10 cellular contexts compared by ENCODE assay signal in the genomic region with DNA sequence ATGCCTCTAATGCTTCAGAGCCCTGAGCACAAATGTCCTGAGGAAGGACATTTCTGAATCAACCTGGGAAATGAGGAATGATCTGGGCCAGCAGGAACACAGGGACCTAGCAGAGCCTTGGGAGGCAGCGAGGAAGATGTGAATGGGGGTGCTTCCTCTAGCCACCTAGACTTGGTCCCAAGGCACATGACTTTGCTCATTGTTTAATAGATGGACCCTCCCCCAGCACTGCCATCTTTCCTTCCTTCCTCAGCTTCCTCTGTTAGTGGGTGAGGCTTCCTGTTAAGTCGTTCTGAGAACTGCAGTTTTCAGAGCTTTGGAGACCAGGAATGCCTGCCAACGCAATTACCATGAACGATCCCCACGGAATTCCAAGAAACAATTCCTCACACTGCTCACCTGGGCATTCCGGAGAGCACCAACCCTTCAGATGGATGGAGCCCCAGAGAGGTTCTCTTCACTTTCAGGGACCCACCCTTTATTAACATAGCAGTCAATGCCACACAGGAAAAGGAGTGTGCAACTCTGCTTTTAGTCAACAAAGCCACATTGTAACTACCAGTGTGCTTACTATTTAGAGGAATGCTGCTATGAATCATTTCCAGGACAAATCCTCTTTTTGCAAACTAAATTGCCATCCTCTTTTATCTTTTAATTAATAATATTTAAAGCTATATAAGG. TPM values are rescaled to one million over a fixed set of nuclear protein-coding genes. Genes with fewer than 3 reads are reported as not detected.
A peak's percentile ranks its signal among the peaks of the same experiment; 100 is the strongest.
DNase-seq lines count a peak whose midpoint lies in the region; ATAC-seq and TF ChIP-seq lines count a peak whose summit lies in the region.
"Had no signal": no experiment of that assay in that cellular context is flagged by ENCODE, and none has a peak within 500 bp of the region (broad histone marks: within the 10 kb centered on the region; RNA-seq: fewer than 3 reads in every experiment).

No MANE protein-coding gene starts in this region.

- H3K27ac ChIP-seq in mammary epithelial cell (ENCODE audit: insufficient read depth, low read depth, low read length) (no peak overlapping the region), breast epithelium (peak overlapping the region in 1 of 2 donors; percentile 35), upper lobe of right lung (peak overlapping the region; percentile 58)

- no peaks in the 10 kb centered on the region for H3K27me3 ChIP-seq in mammary epithelial cell (ENCODE audit: insufficient read depth, low read length)
- no peaks in the 10 kb centered on the region for H3K27me3 ChIP-seq in breast epithelium
- no peaks in the 10 kb centered on the region for H3K27me3 ChIP-seq in upper lobe of right lung
- H3K27me3 ChIP-seq: ascending aorta had no signal

- WGBS in mammary epithelial cell (ENCODE audit: low coverage, missing lambda C conversion rate), result 66% methylated on average over 6 of the region's 6 CpGs

- H4K20me1 ChIP-seq in mammary epithelial cell (ENCODE audit: insufficient read depth, low read length), result no peaks in the 10 kb centered on the region

- ATAC-seq in activated B cell treated with CpG ODN at 0.5 μM for 24 hours (ENCODE audit: low read depth) (no peak), upper lobe of right lung (peak; percentile 64)

- H3K9ac ChIP-seq in mammary epithelial cell (ENCODE audit: insufficient read depth, low read length), result no peak overlapping the region

- DNase-seq in mammary epithelial cell (peak; percentile 42), breast epithelium (ENCODE audit: low spot score in 2 of 2) (no peak), activated B cell treated with CpG ODN at 0.5 μM for 24 hours (no peak), kidney tubule cell (ENCODE audit: low spot score) (peak; percentile 13), upper lobe of right lung (no peak), HuH-7 (ENCODE audit: low spot score) (no peak), GM19238 (ENCODE audit: insufficient read length, low spot score) (no peak), GDM1 (lab: John Stamatoyannopoulos, UW) (no peak)

- no peak for TF ChIP-seq POLR2A in breast epithelium (IDR thresholded peaks at IDR 0.05)

- POLR2A ChIA-PET in activated B cell treated with CpG ODN at 0.5 μM for 24 hours (lab: Charles Lee), result no interaction called here

- dilution Hi-C loops in mammary epithelial cell (cut with HindIII; ENCODE audit: low sequenced_read_pairs), result no loop called here

- TF ChIP-seq CTCF in mammary epithelial cell (conservative IDR thresholded peaks at IDR 0.05 in 1 of 2, IDR thresholded peaks at IDR 0.05 in 1 of 2; ENCODE audit: extremely low read depth in 1 of 2, insufficient read depth in 1 of 2, low read depth in 1 of 2, low read length in 2 of 2) (no peak), breast epithelium (IDR thresholded peaks at IDR 0.05) (no peak), activated B cell treated with CpG ODN at 0.5 μM for 24 hours (IDR thresholded peaks at IDR 0.05) (no peak), upper lobe of right lung (IDR thresholded peaks at IDR 0.05) (no peak)

- peaks cover 45% of the 10 kb centered on the region for H3K27me3 Mint-ChIP-seq in activated B cell treated with CpG ODN at 0.5 μM for 24 hours

- H3K4me3 Mint-ChIP-seq in activated B cell treated with CpG ODN at 0.5 μM for 24 hours, result peak overlapping the region; percentile 46

- in situ Hi-C loops in mammary epithelial cell (cut with MboI; ENCODE audit: low sequenced_read_pairs in 2 of 2), result no loop called here

- no peaks in the 10 kb centered on the region for H3K9me3 ChIP-seq in mammary epithelial cell (replicated peaks; ENCODE audit: insufficient read depth, low read length)
- H3K9me3 ChIP-seq in breast epithelium, result no peaks in the 10 kb centered on the region
- no peaks in the 10 kb centered on the region for H3K9me3 ChIP-seq in upper lobe of right lung
- H3K9me3 ChIP-seq: ascending aorta had no signal

- intact Hi-C loops in mammary epithelial cell (cut with micrococcal nuclease), result no loop called here
- intact Hi-C loops in breast epithelium (cut with DNase I; ENCODE audit: low total_unique reads), result no loop called here
- intact Hi-C loops in activated B cell treated with CpG ODN at 0.5 μM for 24 hours (cut with micrococcal nuclease), result no loop called here
- intact Hi-C loops in upper lobe of right lung (cut with DNase I), result no loop called here

- H3K4me1 ChIP-seq in mammary epithelial cell (ENCODE audit: insufficient read depth, low read length) (peaks cover 17% of the 10 kb centered on the region), breast epithelium (no peaks in the 10 kb centered on the region), upper lobe of right lung (no peaks in the 10 kb centered on the region)
- H3K4me1 ChIP-seq: ascending aorta had no signal

- peaks cover 4% of the 10 kb centered on the region for H3K9me3 Mint-ChIP-seq in activated B cell treated with CpG ODN at 0.5 μM for 24 hours

- no peaks in the 10 kb centered on the region for H3K36me3 ChIP-seq in mammary epithelial cell (ENCODE audit: insufficient read depth, low read length)
- H3K36me3 ChIP-seq in breast epithelium, result no peaks in the 10 kb centered on the region
- H3K36me3 ChIP-seq in upper lobe of right lung, result no peaks in the 10 kb centered on the region
- H3K36me3 ChIP-seq: ascending aorta had no signal

- no TSS peak for BruUV-seq in mammary epithelial cell (replicated peaks; lab: Mats Ljungman, UMichigan)

- H3K4me1 Mint-ChIP-seq in activated B cell treated with CpG ODN at 0.5 μM for 24 hours, result peaks cover 37% of the 10 kb centered on the region

- CTCF ChIA-PET in mammary epithelial cell (lab: Charles Lee; ENCODE audit: low non-redundant PET), result no interaction called here
- CTCF ChIA-PET in activated B cell treated with CpG ODN at 0.5 μM for 24 hours (lab: Charles Lee), result no interaction called here

- H3K27ac Mint-ChIP-seq in activated B cell treated with CpG ODN at 0.5 μM for 24 hours, result no peak overlapping the region

- peak overlapping the region; percentile 57 for H2AFZ ChIP-seq in mammary epithelial cell (ENCODE audit: low read depth, low read length)

- H3K4me2 ChIP-seq in mammary epithelial cell (ENCODE audit: insufficient read depth, low read depth, low read length), result peak overlapping the region; percentile 55

- H3K79me2 ChIP-seq in mammary epithelial cell (ENCODE audit: insufficient read depth, low read length), result no peaks in the 10 kb centered on the region

- no peaks in the 10 kb centered on the region for H3K36me3 Mint-ChIP-seq in activated B cell treated with CpG ODN at 0.5 μM for 24 hours (ENCODE audit: low read depth)
- H3K36me3 Mint-ChIP-seq: IgD-negative memory B cell had no signal

- H3K4me3 ChIP-seq in mammary epithelial cell (replicated peaks in 1 of 3; ENCODE audit: insufficient read depth in 1 of 3, low read depth in 2 of 3, low read length in 3 of 3) (no peak overlapping the region), breast epithelium (no peak overlapping the region), upper lobe of right lung (no peak overlapping the region)
- H3K4me3 ChIP-seq: ascending aorta had no signal

RNA-seq across cellular contexts. Expression of a gene that starts 48.5 kb away (rescaled TPM):
- 10 to 100 TPM; 37.9 to 56.0 TPM for total RNA-seq in mammary epithelial cell
- polyA plus RNA-seq in mammary epithelial cell, result 28.3 TPM
- 18.9 TPM for polyA minus RNA-seq in mammary epithelial cell
- total RNA-seq in breast epithelium, result 10 to 100 TPM; 12.0 to 24.7 (median 23.3) TPM
- 48.7 and 59.8 TPM in 2 replicates for total RNA-seq in activated B cell treated with CpG ODN at 0.5 μM for 24 hours
- total RNA-seq in upper lobe of right lung, result 36.7 TPM

Comparison
In these comparisons a context has a peak if more than half of its experiments do, and no peak if none do; other contexts are left out.
1. DNase-seq: peak in mammary epithelial cell (single experiment) and kidney tubule cell (single experiment); none in breast epithelium (0 of 2), activated B cell treated with CpG ODN at 0.5 μM for 24 hours (single experiment), upper lobe of right lung (single experiment), HuH-7 (single experiment), GM19238 (single experiment) and GDM1 (single experiment).